1 cellular context compared by ENCODE assay signal in genomic region chr2:101310591-101311389, GRCh38.
TF ChIP-seq lines count a peak whose summit lies in the region.

No MANE protein-coding gene starts in this region.

TF ChIP-seq in HepG2, 621 proteins besides CTCF, POLR2A, EP300 and RAD21 (continues in another document):
- TF ChIP-seq MAF1 (CRISPR knock-in tag; IDR thresholded peaks at IDR 0.05; ENCODE audit: borderline replicate concordance), result no peak
- no peak for TF ChIP-seq CREM (IDR thresholded peaks at IDR 0.05)
- TF ChIP-seq CREM (CRISPR knock-in tag; IDR thresholded peaks at IDR 0.05), result no peak
- no peak for TF ChIP-seq GATAD1 (CRISPR knock-in tag; IDR thresholded peaks at IDR 0.05)
- 0 out of 2 replicates have a peak, but pooled peaks have one; percentile 41 for TF ChIP-seq ZNF362 (CRISPR knock-in tag; IDR thresholded peaks at IDR 0.05; ENCODE audit: borderline replicate concordance)
- no peak for TF ChIP-seq ZNF276 (CRISPR knock-in tag; IDR thresholded peaks at IDR 0.05; ENCODE audit: low read depth)
- no peak for TF ChIP-seq NFATC3 (CRISPR knock-in tag; IDR thresholded peaks at IDR 0.05)
- no peak for TF ChIP-seq AFF4 (CRISPR knock-in tag; IDR thresholded peaks at IDR 0.05)
- TF ChIP-seq, protein P1, sequence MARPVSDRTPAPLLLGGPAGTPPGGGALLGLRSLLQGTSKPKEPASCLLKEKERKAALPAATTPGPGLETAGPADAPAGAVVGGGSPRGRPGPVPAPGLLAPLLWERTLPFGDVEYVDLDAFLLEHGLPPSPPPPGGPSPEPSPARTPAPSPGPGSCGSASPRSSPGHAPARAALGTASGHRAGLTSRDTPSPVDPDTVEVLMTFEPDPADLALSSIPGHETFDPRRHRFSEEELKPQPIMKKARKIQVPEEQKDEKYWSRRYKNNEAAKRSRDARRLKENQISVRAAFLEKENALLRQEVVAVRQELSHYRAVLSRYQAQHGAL (CRISPR knock-in tag; IDR thresholded peaks at IDR 0.05; ENCODE audit: not compliant biosample characterization), result no peak
- TF ChIP-seq ZNF891 (CRISPR knock-in tag; IDR thresholded peaks at IDR 0.05), result no peak
- TF ChIP-seq ETV6 (CRISPR knock-in tag; conservative IDR thresholded peaks at IDR 0.05), result no peak
- TF ChIP-seq, protein P2, sequence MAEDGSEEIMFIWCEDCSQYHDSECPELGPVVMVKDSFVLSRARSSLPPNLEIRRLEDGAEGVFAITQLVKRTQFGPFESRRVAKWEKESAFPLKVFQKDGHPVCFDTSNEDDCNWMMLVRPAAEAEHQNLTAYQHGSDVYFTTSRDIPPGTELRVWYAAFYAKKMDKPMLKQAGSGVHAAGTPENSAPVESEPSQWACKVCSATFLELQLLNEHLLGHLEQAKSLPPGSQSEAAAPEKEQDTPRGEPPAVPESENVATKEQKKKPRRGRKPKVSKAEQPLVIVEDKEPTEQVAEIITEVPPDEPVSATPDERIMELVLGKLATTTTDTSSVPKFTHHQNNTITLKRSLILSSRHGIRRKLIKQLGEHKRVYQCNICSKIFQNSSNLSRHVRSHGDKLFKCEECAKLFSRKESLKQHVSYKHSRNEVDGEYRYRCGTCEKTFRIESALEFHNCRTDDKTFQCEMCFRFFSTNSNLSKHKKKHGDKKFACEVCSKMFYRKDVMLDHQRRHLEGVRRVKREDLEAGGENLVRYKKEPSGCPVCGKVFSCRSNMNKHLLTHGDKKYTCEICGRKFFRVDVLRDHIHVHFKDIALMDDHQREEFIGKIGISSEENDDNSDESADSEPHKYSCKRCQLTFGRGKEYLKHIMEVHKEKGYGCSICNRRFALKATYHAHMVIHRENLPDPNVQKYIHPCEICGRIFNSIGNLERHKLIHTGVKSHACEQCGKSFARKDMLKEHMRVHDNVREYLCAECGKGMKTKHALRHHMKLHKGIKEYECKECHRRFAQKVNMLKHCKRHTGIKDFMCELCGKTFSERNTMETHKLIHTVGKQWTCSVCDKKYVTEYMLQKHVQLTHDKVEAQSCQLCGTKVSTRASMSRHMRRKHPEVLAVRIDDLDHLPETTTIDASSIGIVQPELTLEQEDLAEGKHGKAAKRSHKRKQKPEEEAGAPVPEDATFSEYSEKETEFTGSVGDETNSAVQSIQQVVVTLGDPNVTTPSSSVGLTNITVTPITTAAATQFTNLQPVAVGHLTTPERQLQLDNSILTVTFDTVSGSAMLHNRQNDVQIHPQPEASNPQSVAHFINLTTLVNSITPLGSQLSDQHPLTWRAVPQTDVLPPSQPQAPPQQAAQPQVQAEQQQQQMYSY (CRISPR knock-in tag; IDR thresholded peaks at IDR 0.05), result no peak
- no peak for TF ChIP-seq ZBTB40 (IDR thresholded peaks at IDR 0.05)
- no peak for TF ChIP-seq ZBTB40 (CRISPR knock-in tag; IDR thresholded peaks at IDR 0.05)
- TF ChIP-seq NFKB2 (CRISPR knock-in tag; IDR thresholded peaks at IDR 0.05; ENCODE audit: borderline replicate concordance), result no peak
- TF ChIP-seq, protein P3, sequence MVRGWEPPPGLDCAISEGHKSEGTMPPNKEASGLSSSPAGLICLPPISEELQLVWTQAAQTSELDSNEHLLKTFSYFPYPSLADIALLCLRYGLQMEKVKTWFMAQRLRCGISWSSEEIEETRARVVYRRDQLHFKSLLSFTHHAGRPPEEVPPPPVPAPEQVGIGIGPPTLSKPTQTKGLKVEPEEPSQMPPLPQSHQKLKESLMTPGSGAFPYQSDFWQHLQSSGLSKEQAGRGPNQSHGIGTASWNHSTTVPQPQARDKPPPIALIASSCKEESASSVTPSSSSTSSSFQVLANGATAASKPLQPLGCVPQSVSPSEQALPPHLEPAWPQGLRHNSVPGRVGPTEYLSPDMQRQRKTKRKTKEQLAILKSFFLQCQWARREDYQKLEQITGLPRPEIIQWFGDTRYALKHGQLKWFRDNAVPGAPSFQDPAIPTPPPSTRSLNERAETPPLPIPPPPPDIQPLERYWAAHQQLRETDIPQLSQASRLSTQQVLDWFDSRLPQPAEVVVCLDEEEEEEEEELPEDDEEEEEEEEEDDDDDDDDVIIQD (CRISPR knock-in tag; IDR thresholded peaks at IDR 0.05; ENCODE audit: low read depth), result 0 out of 2 replicates have a peak, but pooled peaks have one; percentile 21
- TF ChIP-seq BHLHE40 (IDR thresholded peaks at IDR 0.05; ENCODE audit: low read length), result no peak
- TF ChIP-seq PBX2 (CRISPR knock-in tag; IDR thresholded peaks at IDR 0.05), result no peak
- TF ChIP-seq SIX4 (CRISPR knock-in tag; IDR thresholded peaks at IDR 0.05), result no peak
- TF ChIP-seq MIER2 (CRISPR knock-in tag; IDR thresholded peaks at IDR 0.05), result no peak
- TF ChIP-seq CSRNP2 (CRISPR knock-in tag; conservative IDR thresholded peaks at IDR 0.05; ENCODE audit: low read depth), result no peak
- no peak for TF ChIP-seq REPIN1 (CRISPR knock-in tag; IDR thresholded peaks at IDR 0.05; ENCODE audit: borderline replicate concordance, low read depth)
- no peak for TF ChIP-seq ZNF260 (CRISPR knock-in tag; IDR thresholded peaks at IDR 0.05; ENCODE audit: borderline replicate concordance, low read depth)
- TF ChIP-seq CCDC6 (CRISPR knock-in tag; IDR thresholded peaks at IDR 0.05), result no peak
- no peak for TF ChIP-seq ZNF629 (CRISPR knock-in tag; conservative IDR thresholded peaks at IDR 0.05)
- no peak for TF ChIP-seq PLRG1 (conservative IDR thresholded peaks at IDR 0.05)
- no peak for TF ChIP-seq HDAC6 (IDR thresholded peaks at IDR 0.05; ENCODE audit: low read depth, low read length)
- no peak for TF ChIP-seq ZNF432 (CRISPR knock-in tag; IDR thresholded peaks at IDR 0.05; ENCODE audit: borderline replicate concordance)
- TF ChIP-seq BRCA1 (CRISPR knock-in tag; IDR thresholded peaks at IDR 0.05), result no peak
- TF ChIP-seq KMT2B (CRISPR knock-in tag; IDR thresholded peaks at IDR 0.05), result peak; percentile 28; the same call in 1 of the 2 replicates
- no peak for TF ChIP-seq SRSF1 (optimal IDR thresholded peaks at IDR 0.05; ENCODE audit: low read depth, low read length)
